ENCODE assay signal across 21 cellular contexts in genomic region chr9:103041961-103042360, GRCh38. TPM values are rescaled to one million over a fixed set of nuclear protein-coding genes. Genes with fewer than 3 reads are reported as not detected.
DNase-seq lines count a peak whose midpoint lies in the region; ATAC-seq and TF ChIP-seq lines count a peak whose summit lies in the region.
"Had no signal": no experiment of that assay in that cellular context is flagged by ENCODE, and none has a peak within 500 bp of the region (broad histone marks: within the 10 kb centered on the region; RNA-seq: fewer than 3 reads in every experiment).

No MANE protein-coding gene starts in this region.

- H3K9me3 ChIP-seq in mammary epithelial cell (replicated peaks; ENCODE audit: insufficient read depth, low read length) = no peaks in the 10 kb centered on the region
- H3K9me3 ChIP-seq in endodermal cell (ENCODE audit: control insufficient read depth, low read length) = peaks cover 36% of the 10 kb centered on the region
- H3K9me3 ChIP-seq: HAP-1 had no signal

- no peaks in the 10 kb centered on the region for H3K36me3 ChIP-seq in mammary epithelial cell (ENCODE audit: insufficient read depth, low read length)
- H3K36me3 ChIP-seq in endodermal cell (ENCODE audit: control insufficient read depth, insufficient read depth, low read length) = no peaks in the 10 kb centered on the region
- H3K36me3 ChIP-seq: HAP-1 had no signal

- TF ChIP-seq CTCF in MCF 10A (IDR thresholded peaks at IDR 0.05; ENCODE audit: unreplicated experiment) (no peak), mammary epithelial cell (conservative IDR thresholded peaks at IDR 0.05 in 1 of 2, IDR thresholded peaks at IDR 0.05 in 1 of 2; ENCODE audit: extremely low read depth in 1 of 2, insufficient read depth in 1 of 2, low read depth in 1 of 2, low read length in 2 of 2) (no peak), endodermal cell (conservative IDR thresholded peaks at IDR 0.05) (no peak)

- H4K20me1 ChIP-seq in mammary epithelial cell (ENCODE audit: insufficient read depth, low read length) = no peaks in the 10 kb centered on the region

- CTCF ChIA-PET in MCF 10A (lab: Yijun Ruan, JAX) (no interaction called here), mammary epithelial cell (lab: Charles Lee; ENCODE audit: low non-redundant PET) (no interaction called here)

- DNase-seq in MCF 10A (ENCODE audit: unreplicated experiment) (peak; percentile 67), mammary epithelial cell (no peak), NCI-H2029 treated with DMSO at 0.1 percent for 48 hours (lab: John Stamatoyannopoulos, UW) (peak; percentile 38), endodermal cell (peak; percentile 43), NCI-H774 (lab: John Stamatoyannopoulos, UW) (no peak)
- DNase-seq: C1 segment of cervical spinal cord; Calu3; CD4-positive, alpha-beta memory T cell; COR-L47; DMS53; DMS79 treated with DMSO at 0.1 percent for 48 hours; GF-D8; GOT3; HFFc6 had no signal

- 0% methylated on average over 3 of the region's 3 CpGs for WGBS in mammary epithelial cell (ENCODE audit: low coverage, missing lambda C conversion rate)
- 33 to 52% methylated on average over 1 to 3 of the region's 3 CpGs for WGBS in endodermal cell (ENCODE audit: insufficient coverage in 1 of 2, insufficient read length in 1 of 2), 2 experiments

- no peak overlapping the region for H3K4me2 ChIP-seq in mammary epithelial cell (ENCODE audit: insufficient read depth, low read depth, low read length)

- peaks cover 11% of the 10 kb centered on the region for H3K27me3 Mint-ChIP-seq in MCF 10A (ENCODE audit: insufficient read depth, unreplicated experiment)
- no peaks in the 10 kb centered on the region for H3K27me3 Mint-ChIP-seq in endodermal cell (ENCODE audit: insufficient read depth)
- H3K27me3 Mint-ChIP-seq: CD4-positive, alpha-beta memory T cell had no signal

- no peak for ATAC-seq in GM19463 (IDR thresholded peaks at IDR 0.05; ENCODE audit: unreplicated experiment)

- H3K4me1 ChIP-seq in mammary epithelial cell (ENCODE audit: insufficient read depth, low read length) (no peaks in the 10 kb centered on the region), endodermal cell (ENCODE audit: control insufficient read depth, insufficient read depth, low read length) (no peaks in the 10 kb centered on the region)
- H3K4me1 ChIP-seq: HAP-1 had no signal

- H3K4me3 Mint-ChIP-seq in MCF 10A (ENCODE audit: unreplicated experiment) = no peak overlapping the region
- H3K4me3 Mint-ChIP-seq in endodermal cell = no peak overlapping the region
- H3K4me3 Mint-ChIP-seq: CD4-positive, alpha-beta memory T cell; HFFc6 had no signal

- H3K4me1 Mint-ChIP-seq in MCF 10A (ENCODE audit: insufficient read depth, unreplicated experiment) (no peaks in the 10 kb centered on the region), endodermal cell (peaks cover 39% of the 10 kb centered on the region)
- H3K4me1 Mint-ChIP-seq: CD4-positive, alpha-beta memory T cell had no signal

- H3K9me3 Mint-ChIP-seq in MCF 10A (ENCODE audit: unreplicated experiment) (no peaks in the 10 kb centered on the region), endodermal cell (peaks cover 16% of the 10 kb centered on the region)

- no peaks in the 10 kb centered on the region for H3K79me2 ChIP-seq in mammary epithelial cell (ENCODE audit: insufficient read depth, low read length)

- BruUV-seq in MCF 10A (replicated peaks; lab: Mats Ljungman, UMichigan) (no TSS peak), mammary epithelial cell (replicated peaks; lab: Mats Ljungman, UMichigan) (no TSS peak)

- intact Hi-C loops in MCF 10A (cut with micrococcal nuclease) (no loop called here), mammary epithelial cell (cut with micrococcal nuclease) (no loop called here)

- H3K9ac ChIP-seq in mammary epithelial cell (ENCODE audit: insufficient read depth, low read length) (no peak overlapping the region), endodermal cell (ENCODE audit: extremely low read depth, low read length, poor library complexity, severe bottlenecking) (no peak overlapping the region)

- H3K27ac ChIP-seq in mammary epithelial cell (ENCODE audit: insufficient read depth, low read depth, low read length) (no peak overlapping the region), endodermal cell (ENCODE audit: low read depth, low read length) (no peak overlapping the region)

- dilution Hi-C loops in mammary epithelial cell (cut with HindIII; ENCODE audit: low sequenced_read_pairs) = no loop called here

- H3K4me3 ChIP-seq in mammary epithelial cell (replicated peaks in 1 of 3; ENCODE audit: insufficient read depth in 1 of 3, low read depth in 2 of 3, low read length in 3 of 3) (no peak overlapping the region), endodermal cell (ENCODE audit: low read length) (no peak overlapping the region)
- H3K4me3 ChIP-seq: HAP-1 had no signal

- POLR2A ChIA-PET in MCF 10A (lab: Yijun Ruan, JAX) = interaction anchor here (0.7 kb wide), 1 partner anchor 1634 kb away, joined by 3 read pairs; no protein-coding TSS in a partner anchor

- H3K27me3 ChIP-seq in mammary epithelial cell (ENCODE audit: insufficient read depth, low read length) = no peaks in the 10 kb centered on the region
- H3K27me3 ChIP-seq in endodermal cell (ENCODE audit: control insufficient read depth, insufficient read depth, low read length, poor library complexity, severe bottlenecking) = no peaks in the 10 kb centered on the region

- in situ Hi-C loops in mammary epithelial cell (cut with MboI; ENCODE audit: low sequenced_read_pairs in 2 of 2) = no loop called here

- H3K27ac Mint-ChIP-seq in MCF 10A (ENCODE audit: low read depth, unreplicated experiment) (no peak overlapping the region), endodermal cell (no peak overlapping the region)
- H3K27ac Mint-ChIP-seq: CD4-positive, alpha-beta memory T cell; HFFc6 had no signal

- H2AFZ ChIP-seq in mammary epithelial cell (ENCODE audit: low read depth, low read length) = no peak overlapping the region

- H3K36me3 Mint-ChIP-seq in MCF 10A (ENCODE audit: insufficient read depth, unreplicated experiment) (no peaks in the 10 kb centered on the region), endodermal cell (ENCODE audit: low read depth) (no peaks in the 10 kb centered on the region)
- H3K36me3 Mint-ChIP-seq: CD4-positive, alpha-beta memory T cell had no signal

RNA-seq across cellular contexts. Expression of gene CYLC2, which starts 46.8 kb away (rescaled TPM):
- total RNA-seq in MCF 10A (2022) (not detected in 2 replicates), mammary epithelial cell (not detected), endodermal cell (not detected)
- polyA plus RNA-seq in mammary epithelial cell = not detected
- polyA minus RNA-seq in mammary epithelial cell = not detected
- not detected for polyA plus RNA-seq in endodermal cell (2013, experiment 1 of 2)
- polyA plus RNA-seq in endodermal cell (2013, experiment 2 of 2) = not detected
- total RNA-seq: A172; A673; Calu3; CD4-positive, alpha-beta memory T cell; Daoy; G401; HFFc6 had no signal
- polyA plus RNA-seq: BJ; CD4-positive, alpha-beta memory T cell had no signal

Comparison
In these comparisons a context has a peak if more than half of its experiments do, and no peak if none do; other contexts are left out.
1. DNase-seq: peak in MCF 10A (single experiment), NCI-H2029 treated with DMSO at 0.1 percent for 48 hours (single experiment) and endodermal cell (single experiment); none in mammary epithelial cell (single experiment) and NCI-H774 (single experiment).